Comparison of ENCODE assay signal across 27 cellular contexts in genomic region chr20:17941087-17941825, GRCh38. TPM values are rescaled to one million over a fixed set of nuclear protein-coding genes. Genes with fewer than 3 reads are reported as not detected.
A peak's percentile ranks its signal among the peaks of the same experiment; 100 is the strongest.
DNase-seq lines count a peak whose midpoint lies in the region; FAIRE-seq and TF ChIP-seq lines count a peak whose summit lies in the region.
"Had no signal": no experiment of that assay in that cellular context is flagged by ENCODE, and none has a peak within 500 bp of the region (broad histone marks: within the 10 kb centered on the region; RNA-seq: fewer than 3 reads in every experiment).

No MANE protein-coding gene starts in this region.

- no peaks in the 10 kb centered on the region for H3K23me2 ChIP-seq in H1 (ENCODE audit: low read depth, low read length)

- no peak overlapping the region for H2BK5ac ChIP-seq in H1 (ENCODE audit: low read depth, low read length)

- H2AK5ac ChIP-seq in H1 (ENCODE audit: low read depth, low read length), result no peak overlapping the region

- H3K4me1 ChIP-seq in BLaER1 treated with 17β-estradiol and CSF1 and Interleukin-3, amounts not matched to agents 10 nM and 100 nM, result peaks cover 66 to 100% (median 95%) of the 10 kb centered on the region in 10 experiments
- H3K4me1 ChIP-seq in H1 (replicated peaks in 1 of 4; ENCODE audit: control insufficient read depth in 3 of 4, insufficient read depth in 4 of 4, low read length in 3 of 4), result peaks cover 10 to 23% (median 16%) of the 10 kb centered on the region in 4 experiments

- H3K79me1 ChIP-seq in H1 (ENCODE audit: low read depth, low read length), result no peaks in the 10 kb centered on the region; the same call in 1 of the 2 replicates

- WGBS in H1 (ENCODE audit: extremely low coverage in 1 of 2, insufficient coverage in 1 of 2, insufficient read length in 1 of 2, insufficient replicate concordance in 2 of 2, low coverage in 1 of 2, low lambda C conversion rate in 2 of 2, missing lambda C conversion rate in 1 of 2), 2 experiments, result 81% methylated on average over 10 of the region's 10 CpGs; no CpG with 5 or more reads in 1 of the 2 experiments

- H3K56ac ChIP-seq in H1 (replicated peaks; ENCODE audit: insufficient read length, low read depth, low read length), result no peak overlapping the region

- H3K79me2 ChIP-seq in H1 (ENCODE audit: control insufficient read depth in 1 of 2, insufficient read depth in 2 of 2, low read length in 2 of 2), result peaks cover 0 to 10% of the 10 kb centered on the region in 2 experiments; a peak in 1 of 4 replicates

- H3K4ac ChIP-seq in H1 (replicated peaks; ENCODE audit: insufficient read length, low read depth, low read length), result no peak overlapping the region

- in situ Hi-C loops in GM13976 (cut with MboI; ENCODE audit: low sequenced_read_pairs, unreplicated experiment), result no loop called here

- no peak overlapping the region for H3K14ac ChIP-seq in H1 (ENCODE audit: insufficient read length)

- H2BK12ac ChIP-seq in H1 (ENCODE audit: low read depth, low read length), result no peak overlapping the region

- H2BK15ac ChIP-seq in H1 (ENCODE audit: low read length), result no peak overlapping the region

- no peak overlapping the region for H4K91ac ChIP-seq in H1 (replicated peaks; ENCODE audit: insufficient read length, low read length)

- no peak for TF ChIP-seq EP300 in H1 (IDR thresholded peaks at IDR 0.05; ENCODE audit: borderline replicate concordance in 1 of 2, low read depth in 2 of 2, low read length in 2 of 2)

- DNase-seq in GM12891 (ENCODE audit: insufficient read length, low spot score) (no peak), NCI-H82 treated with DMSO at 0.1 percent for 48 hours (lab: John Stamatoyannopoulos, UW; ENCODE audit: unreplicated experiment) (peak; percentile 25), H1 (ENCODE audit: low read depth in 1 of 2, low spot score in 2 of 2) (no peak), glomerular visceral epithelial cell (ENCODE audit: extremely low spot score) (no peak), GM13976 (ENCODE audit: low spot score) (no peak)
- DNase-seq in activated CD4-positive, alpha-beta T cell treated with anti-CD3 and anti-CD28 coated beads for 1 hour, result no peak
- no peak for DNase-seq in activated CD4-positive, alpha-beta T cell treated with anti-CD3 and anti-CD28 coated beads, Interleukin-2, amount 50 U/mL, for 1 hour
- DNase-seq: activated B cell treated with CpG ODN at 0.5 μM for 24 hours; activated CD4-positive, alpha-beta T cell treated with anti-CD3 and anti-CD28 coated beads, Interleukin-2, amount 50 U/mL, for 4 hours; central memory CD4-positive, alpha-beta T cell; dermis blood vessel endothelial cell; HFFc6; hippocampal formation; immature natural killer cell; mesenchymal stem cell; NCI-H1092; NCI-H1694 treated with DMSO at 0.1 percent for 48 hours; NCI-H2171; SHP77; stimulated activated CD4-positive, alpha-beta T cell treated with anti-CD3 and anti-CD28 coated beads, Interleukin-15, amount 100 ng/mL, for 24 hours; stimulated activated naive CD4-positive, alpha-beta T cell treated with Interleukin-2 at 50 U/mL for 16 hours; uterus had no signal

- peak overlapping the region in 9 of 11 experiments; percentile 23 to 63 (median 52); a peak in 14 of 22 replicates for H3K4me2 ChIP-seq in BLaER1 treated with 17β-estradiol and CSF1 and Interleukin-3, amounts not matched to agents 10 nM and 100 nM
- no peak overlapping the region for H3K4me2 ChIP-seq in H1 (ENCODE audit: insufficient read depth in 1 of 2, low read depth in 2 of 2, low read length in 2 of 2)

- TF ChIP-seq POLR2A in GM12891 (IDR thresholded peaks at IDR 0.05; ENCODE audit: low read depth, low read length) (peak; percentile 79), H1 (IDR thresholded peaks at IDR 0.05; ENCODE audit: control extremely low read depth in 1 of 2, low read depth in 2 of 2, low read length in 2 of 2) (peak in 1 of 2 experiments; percentile 66; a peak in 2 of 3 replicates)

- H3K9me3 ChIP-seq in BLaER1 treated with 17β-estradiol and CSF1 and Interleukin-3, amounts not matched to agents 10 nM and 100 nM (replicated peaks in 1 of 11), result no peaks in the 10 kb centered on the region
- no peaks in the 10 kb centered on the region for H3K9me3 ChIP-seq in H1 (ENCODE audit: insufficient read depth in 2 of 2, low read depth in 1 of 2, low read length in 1 of 2)
- H3K9me3 ChIP-seq: gastroesophageal sphincter, thoracic aorta, uterus had no signal

- H2BK20ac ChIP-seq in H1 (ENCODE audit: low read length), result no peak overlapping the region

- no peak overlapping the region for H3K23ac ChIP-seq in H1 (ENCODE audit: insufficient read length)

- peak overlapping the region in 5 of 11 experiments; percentile 5 to 38 (median 30); a peak in 4 of 22 replicates for H3K9ac ChIP-seq in BLaER1 treated with 17β-estradiol and CSF1 and Interleukin-3, amounts not matched to agents 10 nM and 100 nM
- H3K9ac ChIP-seq in H1 (replicated peaks in 1 of 4; ENCODE audit: extremely low read depth in 1 of 4, low read depth in 3 of 4, low read length in 3 of 4), result no peak overlapping the region

- H3K4me3 ChIP-seq in BLaER1 treated with 17β-estradiol and CSF1 and Interleukin-3, amounts not matched to agents 10 nM and 100 nM, result no peak overlapping the region
- H3K4me3 ChIP-seq in H1 (ENCODE audit: extremely low read depth in 1 of 4, insufficient read depth in 2 of 4, low read depth in 3 of 4, low read length in 4 of 4), result no peak overlapping the region
- H3K4me3 ChIP-seq: gastroesophageal sphincter, thoracic aorta, uterus had no signal

- no peaks in the 10 kb centered on the region for H3K27me3 ChIP-seq in BLaER1 treated with 17β-estradiol and CSF1 and Interleukin-3, amounts not matched to agents 10 nM and 100 nM
- H3K27me3 ChIP-seq in H1 (replicated peaks in 1 of 4; ENCODE audit: control insufficient read depth in 3 of 4, extremely low read depth in 1 of 4, insufficient read depth in 3 of 4, low read length in 3 of 4), result no peaks in the 10 kb centered on the region
- H3K27me3 ChIP-seq: gastroesophageal sphincter, uterus had no signal

- TF ChIP-seq CTCF in H1 (IDR thresholded peaks at IDR 0.05; ENCODE audit: control extremely low read depth in 1 of 3, insufficient read depth in 1 of 3, low read depth in 1 of 3, low read length in 3 of 3) (no peak), GM13976 (IDR thresholded peaks at IDR 0.05; ENCODE audit: borderline replicate concordance, control extremely low read depth, extremely low read depth, insufficient read depth, missing control alignments) (no peak)

- POLR2A ChIA-PET in H1 (lab: Charles Lee; ENCODE audit: partially characterized antibody), result interaction anchor here (0.6 to 3.5 kb wide), 10 partner anchors 12 to 371 kb away, joined by 3 to 30 read pairs (median 5); partner anchors contain the start of genes DSTN, MGME1 and SNX5

- peaks cover 11 to 95% (median 82%) of the 10 kb centered on the region in 11 experiments; a peak in 21 of 22 replicates for H4K20me1 ChIP-seq in BLaER1 treated with 17β-estradiol and CSF1 and Interleukin-3, amounts not matched to agents 10 nM and 100 nM
- H4K20me1 ChIP-seq in H1 (replicated peaks in 1 of 2; ENCODE audit: control insufficient read depth in 1 of 2, insufficient read depth in 2 of 2, low read length in 2 of 2), result peaks cover 7 to 22% of the 10 kb centered on the region in 2 experiments

- no peak for TF ChIP-seq RAD21 in H1 (IDR thresholded peaks at IDR 0.05 in 1 of 2, conservative IDR thresholded peaks at IDR 0.05 in 1 of 2; ENCODE audit: low read depth in 2 of 2, low read length in 2 of 2)

- H3K36me3 ChIP-seq in BLaER1 treated with 17β-estradiol and CSF1 and Interleukin-3, amounts not matched to agents 10 nM and 100 nM, result peaks cover 53 to 67% (median 62%) of the 10 kb centered on the region in 11 experiments
- peaks cover 24 to 55% (median 45%) of the 10 kb centered on the region in 4 experiments for H3K36me3 ChIP-seq in H1 (ENCODE audit: control insufficient read depth in 2 of 4, insufficient read depth in 4 of 4, low read length in 3 of 4)
- H3K36me3 ChIP-seq: uterus had no signal

- H2BK120ac ChIP-seq in H1 (replicated peaks; ENCODE audit: low read depth, low read length), result no peak overlapping the region

- no peak overlapping the region for H2AFZ ChIP-seq in H1 (ENCODE audit: low read length)

- H4K5ac ChIP-seq in H1 (ENCODE audit: insufficient read length, low read depth, low read length), result no peak overlapping the region

- FAIRE-seq in GM12891 (lab: Jason Lieb, UNC) (no peak), H1 (lab: Jason Lieb, UNC) (no peak)
- FAIRE-seq: astrocyte, GM18507 had no signal

- peak overlapping the region in 4 of 11 experiments; percentile 19 to 56 (median 28); a peak in 3 of 22 replicates for H3K27ac ChIP-seq in BLaER1 treated with 17β-estradiol and CSF1 and Interleukin-3, amounts not matched to agents 10 nM and 100 nM
- H3K27ac ChIP-seq in H1 (ENCODE audit: low read depth, low read length), result no peak overlapping the region
- H3K27ac ChIP-seq: gastroesophageal sphincter, thoracic aorta had no signal

- H4K8ac ChIP-seq in H1 (ENCODE audit: extremely low read depth, insufficient read depth, low read length), result no peak overlapping the region

- H3K18ac ChIP-seq in H1 (ENCODE audit: extremely low read depth, low read length), result no peak overlapping the region

- CTCF ChIA-PET in H1 (lab: Charles Lee; ENCODE audit: partially characterized antibody), result interaction anchor here (1.4 kb wide), 1 partner anchor 436 kb away, joined by 3 read pairs; no protein-coding TSS in a partner anchor

TF ChIP-seq in H1, 55 proteins besides CTCF, POLR2A, EP300 and RAD21 (continues in another document):
- no peak for TF ChIP-seq FOSL1 (IDR thresholded peaks at IDR 0.05; ENCODE audit: insufficient read depth, low read depth, low read length)

RNA-seq across cellular contexts. Expression of gene SNX5, which starts 27.3 kb away (rescaled TPM):
- 178 TPM for polyA plus RNA-seq in GM12891 (2012; ENCODE audit: low read depth, missing spikeins)
- 181 and 194 TPM in 2 replicates for total RNA-seq in H1 (2021; fragmentation: NEBNext Ultra II Directional; extraction: Animal tissue kit (Norgen Biotek cat#: 25700))
- polyA plus RNA-seq in H1 (2011; rRNA removed), result 140 and 155 TPM in 2 replicates
- 179 TPM for polyA plus RNA-seq in H1 (2011; cell fraction: cytosol; rRNA removed)
- 236 TPM for polyA plus RNA-seq in H1 (2011; cell fraction: nucleus; rRNA removed)
- 129 to 235 TPM (median 148 TPM) in 4 replicates for polyA plus RNA-seq in H1 (2012, experiment 1 of 2)
- polyA plus RNA-seq in H1 (2012, experiment 2 of 2), result 34.5 TPM
- 213 TPM for polyA plus RNA-seq in H1 (2013, experiment 1 of 2)
- 198 TPM for polyA plus RNA-seq in H1 (2013, experiment 2 of 2)
- 163 and 196 TPM in 2 replicates for polyA minus RNA-seq in H1 (2011; rRNA and poly(A)+ RNA removed)
- 156 TPM for polyA minus RNA-seq in H1 (2011; cell fraction: cytosol; rRNA and poly(A)+ RNA removed)
- polyA minus RNA-seq in H1 (2011; cell fraction: nucleus; rRNA and poly(A)+ RNA removed), result 471 TPM

RNA-seq across cellular contexts. Expression of gene MGME1, which starts 27.6 kb away (rescaled TPM):
- 21.8 TPM for polyA plus RNA-seq in GM12891 (2012; ENCODE audit: low read depth, missing spikeins)
- 56.3 and 59.0 TPM in 2 replicates for total RNA-seq in H1 (2021; fragmentation: NEBNext Ultra II Directional; extraction: Animal tissue kit (Norgen Biotek cat#: 25700))
- 13.7 and 27.7 TPM in 2 replicates for polyA plus RNA-seq in H1 (2011; rRNA removed)
- 26.3 TPM for polyA plus RNA-seq in H1 (2011; cell fraction: cytosol; rRNA removed)
- polyA plus RNA-seq in H1 (2011; cell fraction: nucleus; rRNA removed), result 10.6 TPM
- polyA plus RNA-seq in H1 (2012, experiment 1 of 2), result 41.6 to 71.7 TPM (median 46.4 TPM) in 4 replicates
- 8.8 TPM for polyA plus RNA-seq in H1 (2012, experiment 2 of 2)
- polyA plus RNA-seq in H1 (2013, experiment 1 of 2), result 34.4 TPM
- polyA plus RNA-seq in H1 (2013, experiment 2 of 2), result 35.2 TPM
- 29.0 and 31.2 TPM in 2 replicates for polyA minus RNA-seq in H1 (2011; rRNA and poly(A)+ RNA removed)
- polyA minus RNA-seq in H1 (2011; cell fraction: cytosol; rRNA and poly(A)+ RNA removed), result 36.3 TPM
- 31.8 TPM for polyA minus RNA-seq in H1 (2011; cell fraction: nucleus; rRNA and poly(A)+ RNA removed)

Comparison
In these comparisons a context has a peak if more than half of its experiments do, and no peak if none do; other contexts are left out.
1. H3K4me2 ChIP-seq: peak in BLaER1 treated with 17β-estradiol and CSF1 and Interleukin-3, amounts not matched to agents 10 nM and 100 nM (9 of 11); none in H1 (0 of 2).